ENCODE assay signal across 33 cellular contexts in genomic region chr21:38341546-38342012, GRCh38.
A peak's percentile ranks its signal among the peaks of the same experiment; 100 is the strongest.
DNase-seq lines count a peak whose midpoint lies in the region; ATAC-seq and TF ChIP-seq lines count a peak whose summit lies in the region.
"Had no signal": no experiment of that assay in that cellular context is flagged by ENCODE, and none has a peak within 500 bp of the region (broad histone marks: within the 10 kb centered on the region; RNA-seq: fewer than 3 reads in every experiment).

No MANE protein-coding gene starts in this region.

- H3K4me1 ChIP-seq in lung (ENCODE audit: control insufficient read depth in 2 of 2, insufficient read depth in 2 of 2, low read length in 2 of 2) (peaks cover 0 to 7% of the 10 kb centered on the region in 2 donors), upper lobe of right lung (peaks cover 16% of the 10 kb centered on the region), mucosa of descending colon (ENCODE audit: low read depth) (no peaks in the 10 kb centered on the region)
- H3K4me1 ChIP-seq: Caco-2 had no signal

- no peaks in the 10 kb centered on the region for H3K27me3 Mint-ChIP-seq in T-helper 2 cell treated with Interferon-gamma antibody and Interleukin-4, amounts not matched to agents 5 μg/mL and 100 μg/mL, for 36 hours (ENCODE audit: low read depth)

- H3K9me3 ChIP-seq in MG63 = no peaks in the 10 kb centered on the region; the same call in 1 of the 2 replicates
- no peaks in the 10 kb centered on the region for H3K9me3 ChIP-seq in lung (ENCODE audit: control insufficient read depth in 2 of 2, insufficient read depth in 1 of 2, low read length in 1 of 2)
- H3K9me3 ChIP-seq in upper lobe of right lung = no peaks in the 10 kb centered on the region
- H3K9me3 ChIP-seq in mucosa of descending colon = no peaks in the 10 kb centered on the region
- H3K9me3 ChIP-seq: Caco-2, pancreas had no signal

- peak overlapping the region in 1 of 2 donors; percentile 50 for H3K27ac ChIP-seq in lung (ENCODE audit: low read depth in 1 of 2, low read length in 1 of 2)
- peak overlapping the region; percentile 37 for H3K27ac ChIP-seq in upper lobe of right lung
- H3K27ac ChIP-seq: cardiac muscle cell, foreskin keratinocyte had no signal

- H3K27ac Mint-ChIP-seq in T-helper 2 cell treated with Interferon-gamma antibody and Interleukin-4, amounts not matched to agents 5 μg/mL and 100 μg/mL, for 36 hours = no peak overlapping the region
- H3K27ac Mint-ChIP-seq: activated naive CD4-positive, alpha-beta T cell treated with anti-CD3 and anti-CD28 coated beads, Interleukin-2, amount 50 U/mL, for 72 hours; CD14-positive monocyte had no signal

- ATAC-seq in lung (ENCODE audit: insufficient read depth, low FRiP score) = peak; percentile 25
- ATAC-seq in upper lobe of right lung = peak; percentile 21
- ATAC-seq in mucosa of descending colon = no peak
- ATAC-seq: activated naive CD4-positive, alpha-beta T cell treated with anti-CD3 and anti-CD28 coated beads, Interleukin-2, amount 50 U/mL, for 72 hours; foreskin keratinocyte; HepG2; PC-3; stimulated activated naive CD8-positive, alpha-beta T cell treated with anti-CD3 and anti-CD28 coated beads, Interleukin-15, Interleukin-2, amounts not matched to agents 100 U/mL and 50 U/mL, for 24 hours had no signal

- H3K27me3 ChIP-seq in MG63 (no peaks in the 10 kb centered on the region), lung (ENCODE audit: control insufficient read depth, insufficient read depth) (no peaks in the 10 kb centered on the region), upper lobe of right lung (no peaks in the 10 kb centered on the region)
- H3K27me3 ChIP-seq: cardiac muscle cell, foreskin keratinocyte, pancreas had no signal

- peak; percentile 16 for DNase-seq in MG63
- peak; percentile 54 to 62 for DNase-seq in cardiac fibroblast (ENCODE audit: low read depth in 2 of 2)
- no peak for DNase-seq in lung (ENCODE audit: low spot score)
- DNase-seq in upper lobe of right lung = peak; percentile 71
- DNase-seq in mucosa of descending colon = no peak
- DNase-seq in T-helper 2 cell treated with Interferon-gamma antibody and Interleukin-4, amounts not matched to agents 5 μg/mL and 100 μg/mL, for 36 hours (ENCODE audit: low spot score) = no peak
- DNase-seq in stimulated activated CD4-positive, alpha-beta T cell treated with anti-CD3 and anti-CD28 coated beads, Interleukin-4, amount 100 ng/mL, for 4 hours = no peak
- DNase-seq: activated CD4-positive, alpha-beta T cell treated with anti-CD3 and anti-CD28 coated beads for 48 hours; activated effector memory CD4-positive, alpha-beta T cell treated with Interleukin-2 at 50 U/mL for 16 hours; activated T-cell treated with anti-CD3 and anti-CD28 coated beads, Interleukin-2, amount 50 U/mL, for 1 hour; amygdala; Caco-2; foreskin keratinocyte; GDM1; kidney; MV-4-11; NCI-H1436 treated with DMSO at 0.1 percent for 48 hours; NCI-H2081 treated with DMSO at 0.1 percent for 48 hours; NCI-H2227 treated with DMSO at 0.1 percent for 48 hours; NCI-H526; NK-92 treated with Interleukin-12 subunit alpha and Interleukin-12 subunit beta, amount 100 ng/mL, for 24 hours; PC-3; retina; SHP77 treated with DMSO at 0.1 percent for 48 hours; stimulated activated CD4-positive, alpha-beta T cell treated with anti-CD3 and anti-CD28 coated beads, Interleukin-1b, Interleukin-23, amount 100 ng/mL, for 48 hours; stimulated activated naive CD8-positive, alpha-beta T cell treated with anti-CD3 and anti-CD28 coated beads, Interleukin-15, Interleukin-2, amounts not matched to agents 100 U/mL and 50 U/mL, for 24 hours; T1000 had no signal

- H3K36me3 Mint-ChIP-seq in T-helper 2 cell treated with Interferon-gamma antibody and Interleukin-4, amounts not matched to agents 5 μg/mL and 100 μg/mL, for 36 hours (ENCODE audit: low read depth) = no peaks in the 10 kb centered on the region
- H3K36me3 Mint-ChIP-seq: CD14-positive monocyte had no signal

- 79 to 93% methylated on average over 5 of the region's 5 CpGs for WGBS in lung, 2 donors

- H3K4me3 ChIP-seq in MG63 = no peak overlapping the region
- H3K4me3 ChIP-seq in cardiac fibroblast (replicated peaks in 1 of 2; ENCODE audit: low read depth in 2 of 2, low read length in 2 of 2) = no peak overlapping the region
- H3K4me3 ChIP-seq in lung = no peak overlapping the region
- H3K4me3 ChIP-seq in upper lobe of right lung = no peak overlapping the region
- H3K4me3 ChIP-seq in mucosa of descending colon = no peak overlapping the region
- H3K4me3 ChIP-seq: cardiac muscle cell, pancreas had no signal

- intact Hi-C loops in upper lobe of right lung (cut with DNase I) (no loop called here), mucosa of descending colon (cut with DNase I, micrococcal nuclease) (no loop called here)

- no peak overlapping the region for H3K4me3 Mint-ChIP-seq in T-helper 2 cell treated with Interferon-gamma antibody and Interleukin-4, amounts not matched to agents 5 μg/mL and 100 μg/mL, for 36 hours
- H3K4me3 Mint-ChIP-seq: CD14-positive monocyte, neural crest cell had no signal

- H3K36me3 ChIP-seq in MG63 = no peaks in the 10 kb centered on the region
- H3K36me3 ChIP-seq in lung (ENCODE audit: control insufficient read depth in 2 of 2, insufficient read depth in 2 of 2, low read length in 2 of 2) = no peaks in the 10 kb centered on the region
- H3K36me3 ChIP-seq in upper lobe of right lung = no peaks in the 10 kb centered on the region
- H3K36me3 ChIP-seq in mucosa of descending colon (ENCODE audit: low read depth) = no peaks in the 10 kb centered on the region
- H3K36me3 ChIP-seq: cardiac muscle cell, pancreas had no signal

- no peaks in the 10 kb centered on the region for H3K9me3 Mint-ChIP-seq in T-helper 2 cell treated with Interferon-gamma antibody and Interleukin-4, amounts not matched to agents 5 μg/mL and 100 μg/mL, for 36 hours

- TF ChIP-seq CTCF in cardiac fibroblast (IDR thresholded peaks at IDR 0.05; ENCODE audit: low read depth, low read length) (no peak), lung (IDR thresholded peaks at IDR 0.05; ENCODE audit: control extremely low read depth, extremely low read depth) (no peak), upper lobe of right lung (IDR thresholded peaks at IDR 0.05) (no peak), mucosa of descending colon (IDR thresholded peaks at IDR 0.05) (no peak)

- H3K4me1 Mint-ChIP-seq in T-helper 2 cell treated with Interferon-gamma antibody and Interleukin-4, amounts not matched to agents 5 μg/mL and 100 μg/mL, for 36 hours (ENCODE audit: low read depth) = no peaks in the 10 kb centered on the region
- H3K4me1 Mint-ChIP-seq: neural crest cell had no signal

Comparison
In these comparisons a context has a peak if more than half of its experiments do, and no peak if none do; other contexts are left out.
1. DNase-seq: peak in MG63 (single experiment), cardiac fibroblast (2 of 2) and upper lobe of right lung (single experiment); none in lung (single experiment), mucosa of descending colon (0 of 3), T-helper 2 cell treated with Interferon-gamma antibody and Interleukin-4, amounts not matched to agents 5 μg/mL and 100 μg/mL, for 36 hours (single experiment) and stimulated activated CD4-positive, alpha-beta T cell treated with anti-CD3 and anti-CD28 coated beads, Interleukin-4, amount 100 ng/mL, for 4 hours (0 of 2).